15 cellular contexts compared by ENCODE assay signal in the genomic region with DNA sequence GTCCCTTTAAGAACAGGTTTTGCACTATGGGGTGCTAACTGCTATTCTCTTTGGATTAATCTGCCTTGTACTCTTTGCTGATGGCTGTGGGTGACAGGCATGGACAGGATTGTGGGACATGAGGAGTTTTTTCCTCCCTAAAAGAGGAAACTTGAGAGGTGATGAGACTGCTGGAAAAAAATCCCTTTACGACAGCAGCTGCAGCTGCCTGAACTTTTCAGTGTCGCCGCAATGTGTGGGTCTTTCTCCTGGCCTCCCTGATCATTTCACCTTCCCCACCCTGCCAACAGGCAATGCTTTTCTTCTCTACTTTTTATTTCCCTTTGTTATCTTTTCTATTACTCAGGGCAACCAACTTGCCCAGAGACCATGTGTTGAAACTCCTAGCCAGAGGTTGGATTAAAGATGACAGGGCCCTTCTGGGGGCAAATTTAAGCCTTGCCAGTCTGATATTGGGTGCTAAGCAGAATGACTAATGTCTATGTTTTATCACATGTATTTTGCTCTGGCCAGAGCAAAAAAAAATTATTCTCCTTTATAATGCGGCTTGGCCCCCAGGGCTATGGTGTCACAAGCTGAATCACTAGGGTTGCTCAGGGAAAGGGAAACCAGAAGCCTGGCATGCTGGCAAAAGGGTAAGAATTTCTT. TPM values are rescaled to one million over a fixed set of nuclear protein-coding genes. Genes with fewer than 3 reads are reported as not detected.
DNase-seq lines count a peak whose midpoint lies in the region; ATAC-seq, FAIRE-seq and TF ChIP-seq lines count a peak whose summit lies in the region.
"Had no signal": no experiment of that assay in that cellular context is flagged by ENCODE, and none has a peak within 500 bp of the region (broad histone marks: within the 10 kb centered on the region; RNA-seq: fewer than 3 reads in every experiment).

No MANE protein-coding gene starts in this region.

- WGBS in heart right ventricle, 2 donors: 90 to 93% methylated on average over 4 of the region's 4 CpGs

- TF ChIP-seq CTCF in bronchial epithelial cell (IDR thresholded peaks at IDR 0.05; ENCODE audit: insufficient read depth, low read length, severe bottlenecking) (no peak), heart right ventricle (IDR thresholded peaks at IDR 0.05) (no peak)

- ATAC-seq in heart right ventricle: no peak
- ATAC-seq: gastroesophageal sphincter, WTC11 had no signal

- H3K36me3 ChIP-seq in bronchial epithelial cell (ENCODE audit: control insufficient read depth, insufficient read depth, low read length): no peaks in the 10 kb centered on the region
- H3K36me3 ChIP-seq in heart right ventricle: no peaks in the 10 kb centered on the region
- H3K36me3 ChIP-seq: gastroesophageal sphincter, transverse colon had no signal

- peak; percentile 25 for DNase-seq in AG20443 (ENCODE audit: low spot score)
- DNase-seq in NCI-H226: peak; percentile 88
- peak; percentile 94 for DNase-seq in bronchial epithelial cell (ENCODE audit: low read depth)
- DNase-seq in myocyte (ENCODE audit: low read depth): peak; percentile 87
- no peak for DNase-seq in NCI-H446 treated with DMSO at 0.1 percent for 48 hours (lab: John Stamatoyannopoulos, UW)
- no peak for DNase-seq in heart right ventricle
- no peak for DNase-seq in DMS153 treated with DMSO at 0.1 percent for 48 hours (lab: John Stamatoyannopoulos, UW; ENCODE audit: unreplicated experiment)
- DNase-seq in activated CD8-positive, alpha-beta memory T cell treated with anti-CD3 and anti-CD28 coated beads for 24 hours: no peak
- DNase-seq: activated effector memory CD4-positive, alpha-beta T cell treated with Interleukin-2 at 50 U/mL for 16 hours; effector CD8-positive, alpha-beta T cell; IMR-90; NCI-H1105 treated with DMSO at 0.1 percent for 48 hours; transverse colon had no signal

- intact Hi-C loops in heart right ventricle (cut with DNase I): no loop called here

- H3K27me3 ChIP-seq in bronchial epithelial cell (ENCODE audit: control insufficient read depth, insufficient read depth, low read length) (no peaks in the 10 kb centered on the region), heart right ventricle (peaks cover 0 to 14% (median 0%) of the 10 kb centered on the region in 7 donors)
- H3K27me3 ChIP-seq: gastroesophageal sphincter, transverse colon had no signal

- H3K4me1 ChIP-seq in heart right ventricle: no peaks in the 10 kb centered on the region
- H3K4me1 ChIP-seq: gastroesophageal sphincter had no signal

- no peak for FAIRE-seq in bronchial epithelial cell (lab: Jason Lieb, UNC)

- no peak overlapping the region for H3K27ac ChIP-seq in heart right ventricle
- H3K27ac ChIP-seq: gastroesophageal sphincter, transverse colon had no signal

- H3K4me3 ChIP-seq in bronchial epithelial cell (ENCODE audit: low read depth, low read length) (no peak overlapping the region), heart right ventricle (no peak overlapping the region)
- H3K4me3 ChIP-seq: gastroesophageal sphincter, transverse colon had no signal

- H3K9me3 ChIP-seq in heart right ventricle: peaks cover 0 to 12% (median 0%) of the 10 kb centered on the region in 11 donors
- H3K9me3 ChIP-seq: transverse colon had no signal

RNA-seq across cellular contexts. Expression of gene CFAP20DC, which starts 51.4 kb away (rescaled TPM):
- total RNA-seq in bronchial epithelial cell: 6.7 and 6.8 TPM in 2 replicates
- total RNA-seq in myocyte: 1.8 TPM in 2 replicates
- 0.59 TPM for polyA plus RNA-seq in myocyte (2012)
- under 1 TPM in 3 of 10 donors, not detected in 7; 0.13 to 0.25 (median 0.14) TPM for total RNA-seq in heart right ventricle
- under 1 TPM in 1 of 2 donors, not detected in 1; 0.14 TPM for polyA plus RNA-seq in heart right ventricle

Comparison
In these comparisons a context has a peak if more than half of its experiments do, and no peak if none do; other contexts are left out.
1. DNase-seq: peak in AG20443 (single experiment), NCI-H226 (single experiment), bronchial epithelial cell (single experiment) and myocyte (single experiment); none in NCI-H446 treated with DMSO at 0.1 percent for 48 hours (single experiment), heart right ventricle (0 of 2), DMS153 treated with DMSO at 0.1 percent for 48 hours (single experiment) and activated CD8-positive, alpha-beta memory T cell treated with anti-CD3 and anti-CD28 coated beads for 24 hours (single experiment).